15 cellular contexts compared by ENCODE assay signal in the genomic region with DNA sequence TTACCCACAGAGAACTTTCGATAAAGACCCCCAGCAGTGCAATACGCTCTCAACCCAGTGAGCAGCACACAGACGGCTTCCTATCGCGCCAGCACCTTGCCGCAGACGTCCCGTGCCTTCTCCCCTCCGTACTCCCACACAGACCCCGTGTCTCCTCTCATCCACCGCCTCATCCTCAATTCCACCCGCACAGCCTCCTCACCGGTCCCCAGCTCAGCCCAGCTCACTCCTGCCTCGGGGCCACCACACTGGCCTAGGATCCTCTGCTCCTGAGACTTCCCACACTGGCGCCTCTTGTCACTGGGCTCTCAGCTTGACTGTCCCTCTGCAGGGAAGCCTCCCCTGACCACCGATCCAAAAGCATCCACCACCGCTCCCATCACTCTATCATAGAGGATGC. TPM values are rescaled to one million over a fixed set of nuclear protein-coding genes. Genes with fewer than 3 reads are reported as not detected.
DNase-seq lines count a peak whose midpoint lies in the region; ATAC-seq, FAIRE-seq and TF ChIP-seq lines count a peak whose summit lies in the region.
"Had no signal": no experiment of that assay in that cellular context is flagged by ENCODE, and none has a peak within 500 bp of the region (broad histone marks: within the 10 kb centered on the region; RNA-seq: fewer than 3 reads in every experiment).

No MANE protein-coding gene starts in this region.

- no peaks in the 10 kb centered on the region for H3K27me3 ChIP-seq in BJ (ENCODE audit: control insufficient read depth, insufficient read depth, low read length)
- H3K27me3 ChIP-seq: SJSA1 had no signal

- H3K36me3 Mint-ChIP-seq in T-helper 17 cell (ENCODE audit: low read depth) (peaks cover 2% of the 10 kb centered on the region), progenitor cell of endocrine pancreas (ENCODE audit: insufficient read depth) (peaks cover 19% of the 10 kb centered on the region)

- H3K4me3 Mint-ChIP-seq in T-helper 17 cell, result no peak overlapping the region
- H3K4me3 Mint-ChIP-seq in progenitor cell of endocrine pancreas (ENCODE audit: low read depth), result no peak overlapping the region
- H3K4me3 Mint-ChIP-seq: CD4-positive, CD25-positive, alpha-beta regulatory T cell had no signal

- peaks cover 24% of the 10 kb centered on the region for H3K36me3 ChIP-seq in BJ (ENCODE audit: control insufficient read depth, insufficient read depth, low read length)

- no peaks in the 10 kb centered on the region for H3K9me3 ChIP-seq in T-helper 17 cell (ENCODE audit: control insufficient read depth, low read length, poor library complexity, severe bottlenecking)
- H3K9me3 ChIP-seq: SJSA1 had no signal

- DNase-seq in BJ (ENCODE audit: low read depth) (no peak), T-helper 17 cell (no peak), fibroblast of pulmonary artery (ENCODE audit: low read depth) (no peak), progenitor cell of endocrine pancreas (ENCODE audit: low spot score, unreplicated experiment) (no peak), HTR-8/SVneo (ENCODE audit: insufficient read length, low spot score) (no peak), NCI-H345 (lab: John Stamatoyannopoulos, UW) (no peak), activated gamma-delta T cell treated with Interleukin-2 at 50 U/mL for 16 hours (no peak), NCI-H2081 treated with DMSO at 0.1 percent for 48 hours (lab: John Stamatoyannopoulos, UW) (no peak)
- DNase-seq: CD4-positive, CD25-positive, alpha-beta regulatory T cell; GF-D8; NCI-H1417; NCI-H524 treated with DMSO at 0.1 percent for 48 hours; stimulated activated CD4-positive, alpha-beta T cell treated with anti-CD3 and anti-CD28 coated beads, Interleukin-12 subunit alpha, Interleukin-12 subunit beta, amount 100 ng/mL, for 4 hours had no signal

- POLR2A ChIA-PET in BJ (lab: Charles Lee), result no interaction called here

- H3K27ac Mint-ChIP-seq in T-helper 17 cell, result peak overlapping the region; percentile 47
- peak overlapping the region; percentile 90 for H3K27ac Mint-ChIP-seq in progenitor cell of endocrine pancreas
- H3K27ac Mint-ChIP-seq: CD4-positive, CD25-positive, alpha-beta regulatory T cell had no signal

- H3K4me3 ChIP-seq in BJ (ENCODE audit: low read depth, low read length), result peak overlapping the region; percentile 8; the same call in 1 of the 2 replicates
- peak overlapping the region; percentile 27 for H3K4me3 ChIP-seq in fibroblast of pulmonary artery (replicated peaks; ENCODE audit: low read depth, low read length)
- H3K4me3 ChIP-seq: SJSA1 had no signal

- H3K9me3 Mint-ChIP-seq in progenitor cell of endocrine pancreas (ENCODE audit: low read depth), result no peaks in the 10 kb centered on the region
- H3K9me3 Mint-ChIP-seq: CD4-positive, CD25-positive, alpha-beta regulatory T cell had no signal

- CTCF ChIA-PET in BJ (lab: Yijun Ruan, JAX), result interaction anchor here (0.7 to 2.5 kb wide), 7 partner anchors 10 to 52 kb away, joined by 3 to 13 read pairs (median 5); no protein-coding TSS in a partner anchor

- TF ChIP-seq CTCF in BJ (IDR thresholded peaks at IDR 0.05; ENCODE audit: insufficient read depth, low read depth, low read length), result no peak
- TF ChIP-seq CTCF in fibroblast of pulmonary artery (IDR thresholded peaks at IDR 0.05; ENCODE audit: low read length, missing control alignments), result no peak
- no peak for TF ChIP-seq CTCF in progenitor cell of endocrine pancreas (IDR thresholded peaks at IDR 0.05; ENCODE audit: unreplicated experiment)

- ATAC-seq in T-helper 17 cell, result no peak
- ATAC-seq: activated CD4-positive, CD25-positive, alpha-beta regulatory T cell treated with anti-CD3 and anti-CD28 coated beads, Interleukin-2, amount 50 U/mL, for 24 hours had no signal

- FAIRE-seq in HTR-8/SVneo (lab: Jason Lieb, UNC), result no peak

- H3K4me1 Mint-ChIP-seq in T-helper 17 cell (peaks cover 45% of the 10 kb centered on the region), progenitor cell of endocrine pancreas (ENCODE audit: low read depth) (peaks cover 63% of the 10 kb centered on the region)

- H3K27me3 Mint-ChIP-seq in T-helper 17 cell, result no peaks in the 10 kb centered on the region
- no peaks in the 10 kb centered on the region for H3K27me3 Mint-ChIP-seq in progenitor cell of endocrine pancreas
- H3K27me3 Mint-ChIP-seq: CD4-positive, CD25-positive, alpha-beta regulatory T cell had no signal

RNA-seq across cellular contexts. Expression of gene MLLT1, which starts 9.0 kb away (rescaled TPM):
- polyA plus RNA-seq in BJ (2011; rRNA removed), result 19.0 and 28.1 TPM in 2 replicates
- polyA minus RNA-seq in BJ (2011; rRNA and poly(A)+ RNA removed), result 25.7 and 27.5 TPM in 2 replicates
- total RNA-seq in T-helper 17 cell (10 to 100 TPM; 27.1 to 30.3 TPM), progenitor cell of endocrine pancreas (93.6 and 106 TPM in 2 replicates)
